19 cellular contexts compared by ENCODE assay signal in the genomic region with DNA sequence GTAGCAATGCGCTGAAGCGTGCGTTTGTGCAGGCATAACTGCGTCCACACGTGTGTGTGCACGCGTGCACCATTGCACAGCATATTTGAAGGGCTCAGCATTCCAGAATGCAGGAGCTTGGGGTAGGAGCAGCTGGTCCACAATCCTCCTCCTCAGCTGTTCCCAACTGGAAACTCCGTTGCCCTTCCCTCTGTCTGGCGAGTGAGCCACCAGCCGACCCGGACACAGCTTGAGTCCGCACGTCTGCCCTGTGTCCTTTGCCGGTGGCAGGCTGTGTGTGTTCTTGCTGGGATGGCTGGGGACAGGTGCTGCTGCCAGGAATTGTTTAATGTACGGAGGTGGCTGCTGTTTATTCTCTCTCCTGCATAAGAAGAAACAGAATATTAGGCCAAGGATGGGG.
A peak's percentile ranks its signal among the peaks of the same experiment; 100 is the strongest.
DNase-seq lines count a peak whose midpoint lies in the region; TF ChIP-seq lines count a peak whose summit lies in the region.
"Had no signal": no experiment of that assay in that cellular context is flagged by ENCODE, and none has a peak within 500 bp of the region (broad histone marks: within the 10 kb centered on the region; RNA-seq: fewer than 3 reads in every experiment).

No MANE protein-coding gene starts in this region.

- no peaks in the 10 kb centered on the region for H4K20me1 ChIP-seq in neural progenitor cell (ENCODE audit: low read depth)

- WGBS in endodermal cell (ENCODE audit: insufficient coverage in 1 of 2, insufficient read length in 1 of 2), 2 experiments, result 93 to 96% methylated on average over 9 to 15 of the region's 15 CpGs
- 92% methylated on average over 13 to 15 of the region's 15 CpGs for WGBS in thyroid gland, 2 donors

- peaks cover 19% of the 10 kb centered on the region for H3K4me1 ChIP-seq in SJCRH30
- peaks cover 4% of the 10 kb centered on the region for H3K4me1 ChIP-seq in endodermal cell (ENCODE audit: control insufficient read depth, insufficient read depth, low read length)
- H3K4me1 ChIP-seq in neural progenitor cell, result peaks cover 7% of the 10 kb centered on the region
- peaks cover 33 to 47% of the 10 kb centered on the region in 2 donors for H3K4me1 ChIP-seq in thyroid gland
- H3K4me1 ChIP-seq in Peyer's patch, result no peaks in the 10 kb centered on the region

- H3K4me3 ChIP-seq in SJCRH30 (no peak overlapping the region), endodermal cell (ENCODE audit: low read length) (no peak overlapping the region), neural progenitor cell (no peak overlapping the region), thyroid gland (replicated peaks in 1 of 3) (no peak overlapping the region), Peyer's patch (no peak overlapping the region)
- H3K4me3 ChIP-seq: BLaER1, GM12878, GM23248 had no signal

- no peak for TF ChIP-seq POLR2A in thyroid gland (IDR thresholded peaks at IDR 0.05)
- TF ChIP-seq POLR2A in Peyer's patch (IDR thresholded peaks at IDR 0.05), result no peak

- H3K9me3 ChIP-seq in SJCRH30 (replicated peaks) (no peaks in the 10 kb centered on the region), endodermal cell (ENCODE audit: control insufficient read depth, low read length) (no peaks in the 10 kb centered on the region), neural progenitor cell (ENCODE audit: low read depth) (no peaks in the 10 kb centered on the region), thyroid gland (no peaks in the 10 kb centered on the region), Peyer's patch (no peaks in the 10 kb centered on the region)
- H3K9me3 ChIP-seq: BLaER1 had no signal

- H3F3A ChIP-seq in neural progenitor cell (ENCODE audit: low read depth), result no peaks in the 10 kb centered on the region

- no peak overlapping the region for H3K9ac ChIP-seq in endodermal cell (ENCODE audit: extremely low read depth, low read length, poor library complexity, severe bottlenecking)
- H3K9ac ChIP-seq in neural progenitor cell, result no peak overlapping the region
- H3K9ac ChIP-seq: BLaER1, GM23248 had no signal

- H3K27ac Mint-ChIP-seq in endodermal cell (no peak overlapping the region), neural progenitor cell (peak overlapping the region; percentile 31)
- H3K27ac Mint-ChIP-seq: CD8-positive, alpha-beta T cell; IgD-negative memory B cell had no signal

- no peaks in the 10 kb centered on the region for H3K27me3 ChIP-seq in SJCRH30
- H3K27me3 ChIP-seq in endodermal cell (ENCODE audit: control insufficient read depth, insufficient read depth, low read length, poor library complexity, severe bottlenecking), result no peaks in the 10 kb centered on the region
- H3K27me3 ChIP-seq in neural progenitor cell, result no peaks in the 10 kb centered on the region
- no peaks in the 10 kb centered on the region for H3K27me3 ChIP-seq in thyroid gland
- no peaks in the 10 kb centered on the region for H3K27me3 ChIP-seq in Peyer's patch

- no peaks in the 10 kb centered on the region for H3K9me3 Mint-ChIP-seq in endodermal cell
- H3K9me3 Mint-ChIP-seq in neural progenitor cell, result no peaks in the 10 kb centered on the region
- H3K9me3 Mint-ChIP-seq: CD8-positive, alpha-beta T cell had no signal

- peak overlapping the region; percentile 22; the same call in 1 of the 2 replicates for H3K27ac ChIP-seq in SJCRH30
- H3K27ac ChIP-seq in endodermal cell (ENCODE audit: low read depth, low read length), result no peak overlapping the region
- H3K27ac ChIP-seq in neural progenitor cell, result no peak overlapping the region
- H3K27ac ChIP-seq in thyroid gland, result peak overlapping the region in 2 of 3 donors; percentile 34 to 92
- no peak overlapping the region for H3K27ac ChIP-seq in Peyer's patch
- H3K27ac ChIP-seq: BLaER1, GM23248 had no signal

- DNase-seq in SJCRH30, result peak; percentile 88 to 90
- DNase-seq in endodermal cell, result peak; percentile 39
- no peak for DNase-seq in neural progenitor cell (ENCODE audit: low spot score)
- no peak for DNase-seq in thyroid gland
- DNase-seq in RKO (ENCODE audit: low spot score), result no peak
- DNase-seq in Peyer's patch, result no peak
- DNase-seq in NCI-H1092 treated with DMSO at 0.1 percent for 48 hours (lab: John Stamatoyannopoulos, UW), result no peak
- DNase-seq: CD8-positive, alpha-beta T cell; DND-41; GM23248; MV-4-11; NCI-H1436; NCI-H2029; NCI-H226; NCI-H510A treated with DMSO at 0.1 percent for 48 hours; NCI-H748 treated with DMSO at 0.1 percent for 48 hours had no signal

- H3K36me3 Mint-ChIP-seq in endodermal cell (ENCODE audit: low read depth) (peaks cover 4% of the 10 kb centered on the region), neural progenitor cell (peaks cover 18% of the 10 kb centered on the region)
- H3K36me3 Mint-ChIP-seq: CD8-positive, alpha-beta T cell; IgD-negative memory B cell had no signal

- intact Hi-C loops in thyroid gland (cut with DNase I), result loop anchor here (10.0 kb wide), 1 partner anchor 48 kb away; no protein-coding TSS in a partner anchor

- no peak overlapping the region for H3K4me2 ChIP-seq in neural progenitor cell

- TF ChIP-seq CTCF in endodermal cell (conservative IDR thresholded peaks at IDR 0.05), result no peak
- TF ChIP-seq CTCF in neural progenitor cell (IDR thresholded peaks at IDR 0.05), result no peak
- TF ChIP-seq CTCF in thyroid gland (IDR thresholded peaks at IDR 0.05), result no peak
- no peak for TF ChIP-seq CTCF in Peyer's patch (IDR thresholded peaks at IDR 0.05)

- H3K27me3 Mint-ChIP-seq in endodermal cell (ENCODE audit: insufficient read depth) (no peaks in the 10 kb centered on the region), neural progenitor cell (ENCODE audit: insufficient read depth, low read depth) (peaks cover 11% of the 10 kb centered on the region)

- H3K4me1 Mint-ChIP-seq in endodermal cell, result peaks cover 9% of the 10 kb centered on the region
- peaks cover 57% of the 10 kb centered on the region for H3K4me1 Mint-ChIP-seq in neural progenitor cell

- H3K36me3 ChIP-seq in SJCRH30 (no peaks in the 10 kb centered on the region), endodermal cell (ENCODE audit: control insufficient read depth, insufficient read depth, low read length) (peaks cover 7% of the 10 kb centered on the region), neural progenitor cell (no peaks in the 10 kb centered on the region), thyroid gland (peaks cover 0 to 3% of the 10 kb centered on the region in 2 donors), Peyer's patch (no peaks in the 10 kb centered on the region)
- H3K36me3 ChIP-seq: BLaER1 had no signal

- H3K79me2 ChIP-seq in neural progenitor cell (ENCODE audit: low read depth), result no peaks in the 10 kb centered on the region

- no peak overlapping the region for H3K4me3 Mint-ChIP-seq in endodermal cell
- H3K4me3 Mint-ChIP-seq in neural progenitor cell, result no peak overlapping the region
- H3K4me3 Mint-ChIP-seq: CD8-positive, alpha-beta T cell; IgD-negative memory B cell had no signal

- H2AFZ ChIP-seq in neural progenitor cell (replicated peaks), result no peak overlapping the region
- H2AFZ ChIP-seq: GM23248 had no signal

Comparison
In these comparisons a context has a peak if more than half of its experiments do, and no peak if none do; other contexts are left out.
1. DNase-seq: peak in SJCRH30 (2 of 2) and endodermal cell (single experiment); none in neural progenitor cell (single experiment), thyroid gland (0 of 2), RKO (single experiment), Peyer's patch (0 of 3) and NCI-H1092 treated with DMSO at 0.1 percent for 48 hours (single experiment).
2. H3K27ac ChIP-seq: peak in SJCRH30 (single experiment) and thyroid gland (2 of 3); none in endodermal cell (single experiment), neural progenitor cell (single experiment) and Peyer's patch (0 of 4).